Comparison of ENCODE assay signal across 8 cellular contexts in the genomic region with DNA sequence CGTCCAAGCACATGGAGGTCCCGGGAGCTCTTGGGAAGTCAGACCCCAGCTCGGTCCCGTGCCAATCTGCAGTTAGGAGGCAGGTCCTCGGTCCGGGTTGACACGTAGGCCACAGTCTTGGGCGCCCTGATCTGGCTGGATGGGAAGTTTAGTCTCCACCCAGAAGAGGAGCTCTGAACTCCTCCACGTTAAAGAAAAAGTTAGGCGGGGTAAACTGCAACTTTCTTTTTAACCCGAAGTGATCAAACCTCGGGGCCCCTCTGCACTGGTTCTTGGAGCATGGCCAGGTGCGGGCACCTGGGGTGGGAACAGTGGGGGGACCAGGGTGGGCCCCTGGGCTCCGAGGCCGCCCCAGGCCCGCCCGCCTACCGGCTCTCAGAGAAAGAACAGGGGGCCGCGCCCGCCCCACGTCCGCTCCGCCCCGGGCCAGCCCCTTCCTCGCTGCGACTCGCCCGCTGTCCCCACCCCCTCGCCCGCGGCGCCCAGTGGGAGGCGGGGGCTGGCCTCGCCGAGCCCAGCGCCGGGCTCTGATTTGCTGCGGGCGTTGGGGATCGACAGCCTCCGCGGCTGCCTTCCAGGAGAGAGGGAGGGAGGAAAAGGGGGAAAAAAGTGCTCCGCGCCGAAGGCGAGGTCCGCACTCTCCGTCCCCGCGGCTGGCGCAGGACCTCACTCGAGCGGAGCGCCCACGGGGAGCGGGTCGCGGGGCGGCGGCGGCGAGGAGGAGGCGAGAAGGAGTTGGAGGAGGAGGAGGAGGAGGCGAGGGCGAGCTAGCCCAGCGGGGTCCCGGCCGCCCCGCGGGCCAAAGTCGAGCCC. TPM values are rescaled to one million over a fixed set of nuclear protein-coding genes. Genes with fewer than 3 reads are reported as not detected.
A peak's percentile ranks its signal among the peaks of the same experiment; 100 is the strongest.
DNase-seq lines count a peak whose midpoint lies in the region; ATAC-seq, FAIRE-seq and TF ChIP-seq lines count a peak whose summit lies in the region.

COL5A1 (plus strand) TSS at position 631 of the 813 bp plus-strand sequence. CDS start 385 bp downstream, outside the sequence.

- FAIRE-seq in HTR-8/SVneo (lab: Jason Lieb, UNC): peak; percentile 79

- TF ChIP-seq CTCF in A673 (conservative IDR thresholded peaks at IDR 0.05; ENCODE audit: low read depth, low read length) (no peak), right lobe of liver (IDR thresholded peaks at IDR 0.05) (peak in 1 of 4 donors; percentile 5)

- H3K27ac ChIP-seq in A673 (ENCODE audit: low read depth, low read length, poor library complexity, severe bottlenecking) (peak within 1 kb of the TSS; percentile 68), ectodermal cell (ENCODE audit: insufficient read depth, low read depth, low read length, poor library complexity, severe bottlenecking) (peak within 1 kb of the TSS; percentile 11), right lobe of liver (peak within 1 kb of the TSS in 2 of 3 donors; percentile 24 to 76)

- peak; percentile 53 for TF ChIP-seq POLR2A in right lobe of liver (IDR thresholded peaks at IDR 0.05)

- CTCF ChIA-PET in A673 (lab: Charles Lee): no interaction called here

- POLR2A ChIA-PET in A673 (lab: Charles Lee; ENCODE audit: low non-redundant PET): no interaction called here

- intact Hi-C loops in A673 (cut with micrococcal nuclease; ENCODE audit: unreplicated experiment) (loop anchor here (5.0 to 10.0 kb wide), 2 partner anchors 184 to 477 kb away; partner anchors contain the start of gene RNU6ATAC), right lobe of liver (cut with DNase I) (no loop called here)

- H3K4me1 ChIP-seq in A673 (ENCODE audit: insufficient read depth, low read length, poor library complexity, severe bottlenecking) (peaks cover 31% of the 10 kb centered on the region), ectodermal cell (ENCODE audit: control insufficient read depth, insufficient read depth, low read length) (peaks cover 36% of the 10 kb centered on the region), right lobe of liver (no peaks in the 10 kb centered on the region)

- DNase-seq in A673 (ENCODE audit: low spot score): peak; percentile 96
- DNase-seq in HTR-8/SVneo (ENCODE audit: insufficient read length, low spot score): peak; percentile 81
- DNase-seq in activated CD4-positive, alpha-beta T cell treated with anti-CD3 and anti-CD28 coated beads for 24 hours (ENCODE audit: low read depth in 2 of 2): peak; percentile 17 to 35
- peak; percentile 71 to 82 (median 77) for DNase-seq in right lobe of liver
- DNase-seq in stimulated activated CD4-positive, alpha-beta T cell treated with anti-CD3 and anti-CD28 coated beads, Interleukin-2, amount 100 ng/mL, for 24 hours: peak; percentile 29 to 68

- BruUV-seq in A673 (replicated peaks; lab: Mats Ljungman, UMichigan): no TSS peak

- H3K9me3 ChIP-seq in A673 (ENCODE audit: low read depth, low read length, poor library complexity, severe bottlenecking) (no peaks in the 10 kb centered on the region), ectodermal cell (ENCODE audit: control insufficient read depth, low read length) (no peaks in the 10 kb centered on the region), right lobe of liver (no peaks in the 10 kb centered on the region)

- H3K4me3 ChIP-seq in A673 (ENCODE audit: low read depth, low read length, poor library complexity, severe bottlenecking) (peak within 1 kb of the TSS; percentile 81), ectodermal cell (ENCODE audit: insufficient read depth, low read depth, low read length) (peak within 1 kb of the TSS; percentile 65), right lobe of liver (peak within 1 kb of the TSS; percentile 23 to 46 (median 34))

- H3K36me3 ChIP-seq in A673 (ENCODE audit: insufficient read depth, low read length, poor library complexity, severe bottlenecking): no peaks in the 10 kb centered on the region
- H3K36me3 ChIP-seq in ectodermal cell (ENCODE audit: control insufficient read depth, insufficient read depth, low read length): no peaks in the 10 kb centered on the region
- no peaks in the 10 kb centered on the region for H3K36me3 ChIP-seq in right lobe of liver

- ATAC-seq in right lobe of liver (peak; percentile 87 to 91 (median 88)), HG02763 (IDR thresholded peaks at IDR 0.05; ENCODE audit: unreplicated experiment) (no peak), GM19467 (IDR thresholded peaks at IDR 0.05; ENCODE audit: unreplicated experiment) (no peak)

- 1% methylated on average over 72 of the region's 72 CpGs for WGBS in ectodermal cell, 2 experiments
- WGBS in right lobe of liver (ENCODE audit: insufficient coverage, low coverage, low lambda C conversion rate, missing lambda C conversion rate): under 1% methylated on average over 25 of the region's 72 CpGs

- H3K27me3 ChIP-seq in A673 (replicated peaks; ENCODE audit: insufficient read depth, low read depth, low read length, poor library complexity) (no peaks in the 10 kb centered on the region), ectodermal cell (ENCODE audit: control insufficient read depth, insufficient read depth, low read length, poor library complexity, severe bottlenecking) (peaks cover 19% of the 10 kb centered on the region), right lobe of liver (no peaks in the 10 kb centered on the region)

RNA-seq across cellular contexts. Expression of gene COL5A1, which starts in this region (rescaled TPM):
- total RNA-seq in A673 (2021): 33.6 and 37.6 TPM in 2 replicates
- polyA plus RNA-seq in ectodermal cell (2013, experiment 1 of 4): 32.1 TPM
- polyA plus RNA-seq in ectodermal cell (2013, experiment 2 of 4): 29.5 TPM
- polyA plus RNA-seq in ectodermal cell (2013, experiment 3 of 4): 23.5 TPM
- polyA plus RNA-seq in ectodermal cell (2013, experiment 4 of 4): 23.9 TPM
- total RNA-seq in right lobe of liver: 10 to 100 TPM in 2 of 6 experiments, 1 to 10 TPM in 4; 1.5 to 17.0 (median 7.7) TPM

Comparison
In these comparisons a context has a peak if more than half of its experiments do, and no peak if none do; other contexts are left out.
1. DNase-seq: peak in every context shown above with its lines; median percentile 96 in A673; 81 in HTR-8/SVneo; 77 in right lobe of liver; 48 in stimulated activated CD4-positive, alpha-beta T cell treated with anti-CD3 and anti-CD28 coated beads, Interleukin-2, amount 100 ng/mL, for 24 hours; 26 in activated CD4-positive, alpha-beta T cell treated with anti-CD3 and anti-CD28 coated beads for 24 hours.
2. H3K27ac ChIP-seq: peak in every context shown above with its lines; median percentile 68 in A673; 50 in right lobe of liver; 11 in ectodermal cell.
3. ATAC-seq: peak in right lobe of liver (4 of 4); none in HG02763 (single experiment) and GM19467 (single experiment).
4. Peak in every context shown above with its lines, with median percentiles within 50 percentile points of each other: H3K4me3 ChIP-seq.